Comparison of ENCODE assay signal across 1 cellular context in genomic region chr7:16347461-16348192, GRCh38.
TF ChIP-seq lines count a peak whose summit lies in the region.

No MANE protein-coding gene starts in this region.

TF ChIP-seq in HCT116, 20 proteins besides CTCF, POLR2A, EP300 and RAD21 (continued from another document):
- TF ChIP-seq REST (IDR thresholded peaks at IDR 0.05; ENCODE audit: low read depth) (no peak), POLR2AphosphoS5 (IDR thresholded peaks at IDR 0.05; ENCODE audit: low read depth, low read length) (no peak)
